16 cellular contexts compared by ENCODE assay signal in the genomic region with DNA sequence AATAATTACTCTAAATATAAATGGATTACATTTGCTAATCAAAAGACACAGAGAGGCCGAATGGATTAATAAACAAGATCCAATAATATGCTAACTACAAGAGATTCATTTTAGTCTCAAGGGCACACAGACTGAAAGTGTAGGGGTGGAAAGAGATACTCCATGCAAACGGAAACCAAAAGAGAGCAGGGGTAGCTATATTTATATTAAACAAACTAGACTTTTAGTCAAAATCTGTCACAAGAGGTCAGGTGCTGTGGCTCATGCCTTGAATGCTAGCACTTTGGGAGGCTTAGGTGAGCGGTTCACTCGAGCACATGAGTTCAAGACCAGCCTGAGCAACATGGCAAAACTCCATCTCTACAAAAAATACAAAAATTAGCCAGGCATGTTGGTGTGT.
"Had no signal": no experiment of that assay in that cellular context is flagged by ENCODE, and none has a peak within 500 bp of the region (broad histone marks: within the 10 kb centered on the region; RNA-seq: fewer than 3 reads in every experiment).

No MANE protein-coding gene starts in this region.

- DNase-seq: activated CD4-positive, alpha-beta T cell treated with anti-CD3 and anti-CD28 coated beads for 1 hour; activated CD4-positive, alpha-beta T cell treated with anti-CD3 and anti-CD28 coated beads, Interleukin-2, amount 50 U/mL, for 48 hours; activated CD8-positive, alpha-beta memory T cell treated with anti-CD3 and anti-CD28 coated beads, Interleukin-2, amount 10 ng/mL, durations not matched to agents 7 days and 5 days; activated effector memory CD4-positive, alpha-beta T cell treated with Interleukin-2 at 50 U/mL for 16 hours; activated T-cell treated with anti-CD3 and anti-CD28 coated beads, Interleukin-2, amount 50 U/mL, for 24 hours; anterior cingulate cortex; endodermal cell; erythroblast; kidney glomerular epithelial cell; pancreas; retina; stimulated activated CD4-positive, alpha-beta T cell treated with anti-CD3 and anti-CD28 coated beads, Interleukin-4, amount 100 ng/mL, for 4 hours; stimulated activated naive CD8-positive, alpha-beta T cell treated with anti-CD3 and anti-CD28 coated beads, Interleukin-15, amount 100 ng/mL, for 72 hours; testis had no signal

- ATAC-seq: activated CD8-positive, alpha-beta memory T cell treated with anti-CD3 and anti-CD28 coated beads, Interleukin-2, amount 10 ng/mL, durations not matched to agents 7 days and 5 days; activated naive CD4-positive, alpha-beta T cell treated with anti-CD3 and anti-CD28 coated beads, Interleukin-2, amount 50 U/mL, for 72 hours; pancreas; stimulated activated naive CD8-positive, alpha-beta T cell treated with anti-CD3 and anti-CD28 coated beads, Interleukin-15, amount 100 ng/mL, for 72 hours had no signal

- H3K4me3 ChIP-seq: hepatocyte, pancreas, testis had no signal
